Comparison of ENCODE assay signal across 2 cellular contexts in the genomic region with DNA sequence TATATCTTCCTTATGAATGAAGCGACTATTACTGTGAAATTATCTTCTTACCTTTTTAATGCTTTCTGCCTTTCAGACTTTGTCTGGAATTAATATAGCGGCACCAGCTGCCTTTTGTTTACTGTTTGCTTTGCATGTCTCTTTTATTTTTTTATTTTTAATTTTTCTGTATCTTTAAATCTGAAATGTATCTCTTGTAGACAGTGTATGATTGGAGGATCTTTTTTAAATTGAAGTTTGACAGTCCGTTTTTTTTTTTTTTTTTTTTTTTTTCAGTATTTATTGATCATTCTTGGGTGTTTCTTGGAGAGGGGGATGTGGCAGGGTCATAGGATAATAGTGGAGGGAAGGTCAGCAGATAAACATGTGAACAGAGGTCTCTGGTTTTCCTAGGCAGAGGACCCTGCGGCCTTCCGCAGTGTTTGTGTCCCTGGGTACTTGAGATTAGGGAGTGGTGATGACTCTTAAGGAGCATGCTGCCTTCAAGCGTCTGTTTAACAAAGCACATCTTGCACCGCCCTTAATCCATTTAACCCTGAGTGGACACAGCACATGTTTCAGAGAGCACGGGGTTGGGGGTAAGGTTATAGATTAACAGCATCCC. TPM values are rescaled to one million over a fixed set of nuclear protein-coding genes. Genes with fewer than 3 reads are reported as not detected.
DNase-seq lines count a peak whose midpoint lies in the region; ATAC-seq, FAIRE-seq and TF ChIP-seq lines count a peak whose summit lies in the region.
"Not testable (repeated sequence)": the region's sequence is repeated elsewhere in the genome, so short reads cannot be mapped to it uniquely, and the experiment has no call there.

No MANE protein-coding gene starts in this region.

- 0 out of 4 replicates have a peak overlapping the region, but pooled peaks of 1 of the 2 experiments have one; percentile 3 for H3K9ac ChIP-seq in K562 (ENCODE audit: insufficient read depth in 1 of 2, low read depth in 2 of 2, low read length in 2 of 2)

- not testable (repeated sequence) for DNase-seq in K562 (ENCODE audit: extremely low read depth in 1 of 4, low spot score in 3 of 4); thyroid gland

- H4K20me1 ChIP-seq in K562 (replicated peaks; ENCODE audit: control insufficient read depth, insufficient read depth, low read length), result not testable (repeated sequence)

- not testable (repeated sequence) for TF ChIP-seq POLR2A in K562 (conservative IDR thresholded peaks at IDR 0.05); thyroid gland (IDR thresholded peaks at IDR 0.05)

- not testable (repeated sequence) for H3K9me1 ChIP-seq in K562 (ENCODE audit: control insufficient read depth, insufficient read depth, low read length)

- H3K4me2 ChIP-seq in K562 (ENCODE audit: insufficient read depth, low read length), result not testable (repeated sequence)

- not testable (repeated sequence) for TF ChIP-seq EP300 in K562 (IDR thresholded peaks at IDR 0.05; ENCODE audit: low read length)

- H3K36me3 ChIP-seq in K562 (ENCODE audit: control insufficient read depth, insufficient read depth, low read length), result peaks cover 32% of the 10 kb centered on the region; the same call in 2 of the 3 replicates
- not testable (repeated sequence) for H3K36me3 ChIP-seq in thyroid gland

- CTCF ChIA-PET in K562 (lab: Yijun Ruan, JAX; ENCODE audit: low intra/inter-chr PET ratio), result not testable (repeated sequence)

- ATAC-seq in K562, result peak; percentile 18; the same call in 2 of the 3 replicates

- H3K27ac ChIP-seq in K562 (ENCODE audit: extremely low read depth, low read depth, low read length) (peak overlapping the region; percentile 13; the same call in 1 of the 3 replicates), thyroid gland (peak overlapping the region in 2 of 3 donors; percentile 1 to 42)

- POLR2A ChIA-PET in K562 (lab: Yijun Ruan, JAX), result interaction anchor here (1.0 to 1.1 kb wide), 2 partner anchors 10 to 23 kb away, joined by 3 to 5 read pairs; no protein-coding TSS in a partner anchor

- TF ChIP-seq CTCF in K562 (IDR thresholded peaks at IDR 0.05 in 2 of 3, conservative IDR thresholded peaks at IDR 0.05 in 1 of 3; ENCODE audit: insufficient read depth in 2 of 3, low read depth in 1 of 3, low read length in 3 of 3); thyroid gland (IDR thresholded peaks at IDR 0.05): not testable (repeated sequence)

- 53% methylated on average over 3 of the region's 8 CpGs for WGBS in K562 (ENCODE audit: insufficient coverage, low coverage, missing lambda C conversion rate)
- WGBS in thyroid gland, 2 donors, result 41 to 65% methylated on average over 6 to 7 of the region's 8 CpGs

- intact Hi-C loops in K562 (cut with micrococcal nuclease), result loop anchor here (5.0 kb wide), 1 partner anchor 84 kb away; no protein-coding TSS in a partner anchor
- intact Hi-C loops in thyroid gland (cut with DNase I), result not testable (repeated sequence)

- not testable (repeated sequence) for FAIRE-seq in K562 (lab: Jason Lieb, UNC)

- H2AFZ ChIP-seq in K562 (ENCODE audit: low read depth, low read length), result not testable (repeated sequence)

- H3K4me1 ChIP-seq in K562 (replicated peaks in 1 of 2; ENCODE audit: control insufficient read depth in 2 of 2, insufficient read depth in 2 of 2, low read length in 2 of 2), result peaks cover 28 to 30% of the 10 kb centered on the region in 2 experiments
- peaks cover 42 to 63% of the 10 kb centered on the region in 2 donors for H3K4me1 ChIP-seq in thyroid gland

- in situ Hi-C loops in K562 (cut with MboI), result not testable (repeated sequence)

- H3K79me2 ChIP-seq in K562 (ENCODE audit: control insufficient read depth, insufficient read depth, low read length), result peaks cover 76% of the 10 kb centered on the region

- not testable (repeated sequence) for BruUV-seq in K562 (replicated peaks; lab: Mats Ljungman, UMichigan)

- not testable (repeated sequence) for H3K9me3 ChIP-seq in K562 (replicated peaks; ENCODE audit: control insufficient read depth, insufficient read depth, low read depth, low read length); thyroid gland

- TF ChIP-seq RAD21 in K562 (CRISPR knock-in tag; conservative IDR thresholded peaks at IDR 0.05 in 1 of 2, IDR thresholded peaks at IDR 0.05 in 1 of 2), result peak; percentile 9 to 52; a peak in 2 of 4 replicates

- not testable (repeated sequence) for H3K27me3 ChIP-seq in K562 (ENCODE audit: control insufficient read depth in 2 of 2, insufficient read depth in 2 of 2, low read length in 2 of 2); thyroid gland

- H3K4me3 ChIP-seq in K562; thyroid gland (replicated peaks in 1 of 3): not testable (repeated sequence)

TF ChIP-seq in K562, 482 proteins besides CTCF, POLR2A, EP300 and RAD21 (continues in another document):
- TF ChIP-seq ZC3H8 (IDR thresholded peaks at IDR 0.05) (0 out of 2 replicates have a peak, but pooled peaks have one; percentile 64), ASH1L (IDR thresholded peaks at IDR 0.05; ENCODE audit: borderline replicate concordance, low read depth, partially characterized antibody) (peak; percentile 34), SMARCA5 (IDR thresholded peaks at IDR 0.05) (0 out of 2 replicates have a peak, but pooled peaks have one; percentile 18), CBFA2T2 (conservative IDR thresholded peaks at IDR 0.05) (peak; percentile 68), NCOR1 (IDR thresholded peaks at IDR 0.05) (peak; percentile 57), EP400 (IDR thresholded peaks at IDR 0.05) (peak; percentile 60; the same call in 1 of the 2 replicates), NFIC (IDR thresholded peaks at IDR 0.05) (0 out of 2 replicates have a peak, but pooled peaks have one; percentile 1), KDM1A (IDR thresholded peaks at IDR 0.05) (0 out of 4 replicates have a peak, but pooled peaks of 1 of the 2 experiments have one; percentile 16), THRAP3 (IDR thresholded peaks at IDR 0.05; ENCODE audit: borderline replicate concordance) (0 out of 2 replicates have a peak, but pooled peaks have one; percentile 53)
- TF ChIP-seq, protein P1, sequence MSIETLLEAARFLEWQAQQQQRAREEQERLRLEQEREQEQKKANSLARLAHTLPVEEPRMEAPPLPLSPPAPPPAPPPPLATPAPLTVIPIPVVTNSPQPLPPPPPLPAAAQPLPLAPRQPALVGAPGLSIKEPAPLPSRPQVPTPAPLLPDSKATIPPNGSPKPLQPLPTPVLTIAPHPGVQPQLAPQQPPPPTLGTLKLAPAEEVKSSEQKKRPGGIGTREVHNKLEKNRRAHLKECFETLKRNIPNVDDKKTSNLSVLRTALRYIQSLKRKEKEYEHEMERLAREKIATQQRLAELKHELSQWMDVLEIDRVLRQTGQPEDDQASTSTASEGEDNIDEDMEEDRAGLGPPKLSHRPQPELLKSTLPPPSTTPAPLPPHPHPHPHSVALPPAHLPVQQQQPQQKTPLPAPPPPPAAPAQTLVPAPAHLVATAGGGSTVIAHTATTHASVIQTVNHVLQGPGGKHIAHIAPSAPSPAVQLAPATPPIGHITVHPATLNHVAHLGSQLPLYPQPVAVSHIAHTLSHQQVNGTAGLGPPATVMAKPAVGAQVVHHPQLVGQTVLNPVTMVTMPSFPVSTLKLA (conservative IDR thresholded peaks at IDR 0.05), result peak; percentile 42 to 75
- TF ChIP-seq, protein P2, sequence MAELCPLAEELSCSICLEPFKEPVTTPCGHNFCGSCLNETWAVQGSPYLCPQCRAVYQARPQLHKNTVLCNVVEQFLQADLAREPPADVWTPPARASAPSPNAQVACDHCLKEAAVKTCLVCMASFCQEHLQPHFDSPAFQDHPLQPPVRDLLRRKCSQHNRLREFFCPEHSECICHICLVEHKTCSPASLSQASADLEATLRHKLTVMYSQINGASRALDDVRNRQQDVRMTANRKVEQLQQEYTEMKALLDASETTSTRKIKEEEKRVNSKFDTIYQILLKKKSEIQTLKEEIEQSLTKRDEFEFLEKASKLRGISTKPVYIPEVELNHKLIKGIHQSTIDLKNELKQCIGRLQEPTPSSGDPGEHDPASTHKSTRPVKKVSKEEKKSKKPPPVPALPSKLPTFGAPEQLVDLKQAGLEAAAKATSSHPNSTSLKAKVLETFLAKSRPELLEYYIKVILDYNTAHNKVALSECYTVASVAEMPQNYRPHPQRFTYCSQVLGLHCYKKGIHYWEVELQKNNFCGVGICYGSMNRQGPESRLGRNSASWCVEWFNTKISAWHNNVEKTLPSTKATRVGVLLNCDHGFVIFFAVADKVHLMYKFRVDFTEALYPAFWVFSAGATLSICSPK (IDR thresholded peaks at IDR 0.05; ENCODE audit: borderline replicate concordance), result 0 out of 2 replicates have a peak, but pooled peaks have one; percentile 76

RNA-seq across cellular contexts. Expression of a gene that starts 31.8 kb away (rescaled TPM):
- 91.3 and 152 TPM in 2 replicates for total RNA-seq in K562 (2011; cell fraction: chromatin; rRNA removed; ENCODE audit: low replicate concordance)
- total RNA-seq in K562 (2011; cell fraction: nucleolus; rRNA removed), result 92.9 and 103 TPM in 2 replicates
- 104 and 106 TPM in 2 replicates for total RNA-seq in K562 (2011; cell fraction: nucleoplasm; rRNA removed)
- total RNA-seq in K562 (2014; rRNA removed), result 41.3 and 50.4 TPM in 2 replicates
- 27.3 and 28.6 TPM in 2 replicates for total RNA-seq in K562 (2014; rRNA removed; fragmentation: Illumina TruSeq; extraction: Trizol)
- total RNA-seq in K562 (2015; rRNA removed; fragmentation: Illumina TruSeq; extraction: Trizol), result 33.7 and 35.7 TPM in 2 replicates
- 88.4 and 90.1 TPM in 2 replicates for total RNA-seq in K562 (2021)
- 48.3 and 63.4 TPM in 2 replicates for polyA plus RNA-seq in K562 (2011; rRNA removed)
- 66.5 and 76.4 TPM in 2 replicates for polyA plus RNA-seq in K562 (2011; cell fraction: cytosol; rRNA removed)
- 70.1 and 87.0 TPM in 2 replicates for polyA plus RNA-seq in K562 (2011; cell fraction: nucleus; rRNA removed)
- 42.6 and 65.7 TPM in 2 replicates for polyA plus RNA-seq in K562 (2012)
- 33.2 and 48.4 TPM in 2 replicates for polyA plus RNA-seq in K562 (2014; fragmentation: Illumina TruSeq; extraction: Trizol)
- polyA plus RNA-seq in K562 (2014; fragmentation: Nextera tagmentation; extraction: Ambion mirVana), result 1 to 10 TPM; 1.5 TPM
- 46.6 and 50.1 TPM in 2 replicates for polyA plus RNA-seq in K562 (2014; rRNA removed)
- 40.0 and 57.0 TPM in 2 replicates for polyA minus RNA-seq in K562 (2011; rRNA and poly(A)+ RNA removed)
- polyA minus RNA-seq in K562 (2011; cell fraction: cytosol; rRNA and poly(A)+ RNA removed), result 48.7 and 66.4 TPM in 2 replicates
- 26.1 and 32.4 TPM in 2 replicates for polyA minus RNA-seq in K562 (2011; cell fraction: nucleus; rRNA and poly(A)+ RNA removed)
- total RNA-seq in thyroid gland, result 10 to 100 TPM; 40.6 to 80.5 (median 65.3) TPM
